ENCODE assay signal across 18 cellular contexts in genomic region chr19:262125-262524, GRCh38.
"Had no signal": no experiment of that assay in that cellular context is flagged by ENCODE, and none has a peak within 500 bp of the region (broad histone marks: within the 10 kb centered on the region; RNA-seq: fewer than 3 reads in every experiment).

No MANE protein-coding gene starts in this region.

- H3K9me3 ChIP-seq: adrenal gland, breast epithelium, tibial artery had no signal

- H3K27me3 ChIP-seq: breast epithelium had no signal

- H3K27ac ChIP-seq: adrenal gland, breast epithelium, coronary artery, tibial artery had no signal

- DNase-seq: activated CD4-positive, CD25-positive, alpha-beta regulatory T cell treated with anti-CD3 and anti-CD28 coated beads, Interleukin-2, amount 50 U/mL, for 72 hours; activated CD8-positive, alpha-beta memory T cell treated with anti-CD3 and anti-CD28 coated beads, Interleukin-2, amount 50 U/mL, for 4 hours; activated naive CD4-positive, alpha-beta T cell treated with Interleukin-2 at 50 U/mL for 16 hours; adrenal gland; erythroblast; foreskin melanocyte; head of caudate nucleus; kidney; midbrain; stimulated activated CD4-positive, alpha-beta T cell treated with anti-CD3 and anti-CD28 coated beads, Interleukin-4, amount 100 ng/mL, for 1 hour; substantia nigra; tibial artery had no signal

- H3K4me1 ChIP-seq: adrenal gland, breast epithelium had no signal

- H3K9me3 Mint-ChIP-seq: nephron had no signal

- H3K36me3 ChIP-seq: adrenal gland, breast epithelium, tibial artery had no signal

- ATAC-seq: left lobe of liver, sciatic nerve had no signal

- H3K4me3 Mint-ChIP-seq: nephron had no signal

- H3K4me3 ChIP-seq: adrenal gland, breast epithelium, coronary artery, smooth muscle cell, tibial artery had no signal

- H3K4me1 Mint-ChIP-seq: nephron had no signal

- H3K27ac Mint-ChIP-seq: nephron had no signal
